Comparison of ENCODE assay signal across 8 cellular contexts in the genomic region with DNA sequence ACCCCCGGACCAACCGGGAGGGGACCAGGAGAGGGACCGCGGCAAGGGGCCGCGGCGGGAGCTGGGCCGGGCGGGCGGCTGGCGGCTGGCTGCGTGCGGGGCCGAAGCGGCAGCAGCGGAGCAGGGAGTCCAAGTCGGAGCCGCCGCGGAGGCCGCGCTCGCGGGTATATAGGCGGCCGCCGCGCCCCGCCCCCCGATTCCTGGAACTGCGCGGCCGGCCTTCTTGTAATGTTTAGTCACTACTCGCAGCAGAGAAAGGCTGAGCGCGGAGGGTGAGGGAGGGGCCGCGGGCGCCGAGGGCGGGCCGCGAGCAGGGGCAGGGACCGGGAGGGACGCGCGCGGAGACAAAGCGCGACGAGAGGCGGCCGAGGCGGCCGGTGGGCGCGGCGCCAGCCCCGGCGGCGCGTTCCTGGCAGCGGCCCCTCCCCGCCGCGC. TPM values are rescaled to one million over a fixed set of nuclear protein-coding genes. Genes with fewer than 3 reads are reported as not detected.
DNase-seq lines count a peak whose midpoint lies in the region; TF ChIP-seq lines count a peak whose summit lies in the region.

A gene with protein sequence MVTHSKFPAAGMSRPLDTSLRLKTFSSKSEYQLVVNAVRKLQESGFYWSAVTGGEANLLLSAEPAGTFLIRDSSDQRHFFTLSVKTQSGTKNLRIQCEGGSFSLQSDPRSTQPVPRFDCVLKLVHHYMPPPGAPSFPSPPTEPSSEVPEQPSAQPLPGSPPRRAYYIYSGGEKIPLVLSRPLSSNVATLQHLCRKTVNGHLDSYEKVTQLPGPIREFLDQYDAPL (minus strand): TSS at position 142 of the 435 bp plus-strand sequence. CDS start 982 bp downstream, outside the sequence.

- DNase-seq in DMS 273 treated with DMSO at 0.1 percent for 48 hours (lab: John Stamatoyannopoulos, UW), result peak; percentile 53
- DNase-seq in H7, result peak; percentile 98
- DNase-seq in NCI-H1105 treated with DMSO at 0.1 percent for 48 hours (lab: John Stamatoyannopoulos, UW), result peak; percentile 85
- peak; percentile 85 to 94 for DNase-seq in SW 1271 (lab: John Stamatoyannopoulos, UW)
- DNase-seq in activated naive CD8-positive, alpha-beta T cell treated with anti-CD3 and anti-CD28 coated beads for 36 hours, result peak; percentile 97
- DNase-seq in glutamatergic neuron, result peak; percentile 81
- peak; percentile 99 for DNase-seq in osteocyte (ENCODE audit: extremely low spot score, unreplicated experiment)

- H3K27ac ChIP-seq in temporal lobe (ENCODE audit: low read depth, low read length), result peak within 1 kb of the TSS; percentile 65

- H3K36me3 Mint-ChIP-seq in activated naive CD8-positive, alpha-beta T cell treated with anti-CD3 and anti-CD28 coated beads for 36 hours, result peaks cover 21% of the 10 kb centered on the region
- H3K36me3 Mint-ChIP-seq in glutamatergic neuron (ENCODE audit: unreplicated experiment), result no peaks in the 10 kb centered on the region
- H3K36me3 Mint-ChIP-seq in osteocyte (ENCODE audit: unreplicated experiment), result peaks cover 32% of the 10 kb centered on the region

- peaks cover 17% of the 10 kb centered on the region for H3K27me3 Mint-ChIP-seq in activated naive CD8-positive, alpha-beta T cell treated with anti-CD3 and anti-CD28 coated beads for 36 hours
- H3K27me3 Mint-ChIP-seq in glutamatergic neuron (ENCODE audit: unreplicated experiment), result peaks cover 14% of the 10 kb centered on the region
- no peaks in the 10 kb centered on the region for H3K27me3 Mint-ChIP-seq in osteocyte (ENCODE audit: unreplicated experiment)

- TF ChIP-seq CTCF in glutamatergic neuron (IDR thresholded peaks at IDR 0.05; ENCODE audit: partially characterized antibody, unreplicated experiment), result no peak
- TF ChIP-seq CTCF in osteocyte (IDR thresholded peaks at IDR 0.05), result no peak

- H3K27ac Mint-ChIP-seq in activated naive CD8-positive, alpha-beta T cell treated with anti-CD3 and anti-CD28 coated beads for 36 hours, result peak within 1 kb of the TSS; percentile 87
- no peak within 1 kb of the TSS for H3K27ac Mint-ChIP-seq in glutamatergic neuron (ENCODE audit: unreplicated experiment)
- peak within 1 kb of the TSS; percentile 97 for H3K27ac Mint-ChIP-seq in osteocyte (ENCODE audit: unreplicated experiment)

- H3K4me1 Mint-ChIP-seq in activated naive CD8-positive, alpha-beta T cell treated with anti-CD3 and anti-CD28 coated beads for 36 hours, result peaks cover 45% of the 10 kb centered on the region
- H3K4me1 Mint-ChIP-seq in glutamatergic neuron (ENCODE audit: low read depth, unreplicated experiment), result peaks cover 10% of the 10 kb centered on the region
- peaks cover 56% of the 10 kb centered on the region for H3K4me1 Mint-ChIP-seq in osteocyte (ENCODE audit: unreplicated experiment)

- no peaks in the 10 kb centered on the region for H3K9me3 Mint-ChIP-seq in activated naive CD8-positive, alpha-beta T cell treated with anti-CD3 and anti-CD28 coated beads for 36 hours
- H3K9me3 Mint-ChIP-seq in glutamatergic neuron (ENCODE audit: unreplicated experiment) (no peaks in the 10 kb centered on the region), osteocyte (ENCODE audit: unreplicated experiment) (no peaks in the 10 kb centered on the region)

- H3K4me3 ChIP-seq in H7 (ENCODE audit: insufficient read depth, low read depth, low read length), result peak within 1 kb of the TSS; percentile 83

- H3K36me3 ChIP-seq in H7 (replicated peaks; ENCODE audit: control insufficient read depth, insufficient read depth, low read length), result peaks cover 4% of the 10 kb centered on the region

- peaks cover 29% of the 10 kb centered on the region for H3K27me3 ChIP-seq in H7 (ENCODE audit: control insufficient read depth, insufficient read depth, low read length)

- peak within 1 kb of the TSS; percentile 82 for H3K4me3 Mint-ChIP-seq in activated naive CD8-positive, alpha-beta T cell treated with anti-CD3 and anti-CD28 coated beads for 36 hours
- H3K4me3 Mint-ChIP-seq in glutamatergic neuron (ENCODE audit: unreplicated experiment) (peak within 1 kb of the TSS; percentile 79), osteocyte (ENCODE audit: unreplicated experiment) (peak within 1 kb of the TSS; percentile 89)

RNA-seq across cellular contexts. Expression of the gene that starts here (rescaled TPM):
- 13.3 and 26.9 TPM in 2 replicates for total RNA-seq in H7 (2014; rRNA removed; shearing (Covaris generic))
- total RNA-seq in activated naive CD8-positive, alpha-beta T cell treated with anti-CD3 and anti-CD28 coated beads for 36 hours, result 10 to 100 TPM; 16.6 to 17.9 TPM
- total RNA-seq in glutamatergic neuron (ENCODE audit: unreplicated experiment), result 3.1 TPM
- total RNA-seq in osteocyte, result 79.1 and 86.4 TPM in 2 replicates
- 3.2 TPM for total RNA-seq in temporal lobe

Comparison
In these comparisons a context has a peak if more than half of its experiments do, and no peak if none do; other contexts are left out.
1. Peak in every context shown above with its lines: DNase-seq, H3K4me3 ChIP-seq and H3K27ac ChIP-seq.